12 cellular contexts compared by ENCODE assay signal in the genomic region with DNA sequence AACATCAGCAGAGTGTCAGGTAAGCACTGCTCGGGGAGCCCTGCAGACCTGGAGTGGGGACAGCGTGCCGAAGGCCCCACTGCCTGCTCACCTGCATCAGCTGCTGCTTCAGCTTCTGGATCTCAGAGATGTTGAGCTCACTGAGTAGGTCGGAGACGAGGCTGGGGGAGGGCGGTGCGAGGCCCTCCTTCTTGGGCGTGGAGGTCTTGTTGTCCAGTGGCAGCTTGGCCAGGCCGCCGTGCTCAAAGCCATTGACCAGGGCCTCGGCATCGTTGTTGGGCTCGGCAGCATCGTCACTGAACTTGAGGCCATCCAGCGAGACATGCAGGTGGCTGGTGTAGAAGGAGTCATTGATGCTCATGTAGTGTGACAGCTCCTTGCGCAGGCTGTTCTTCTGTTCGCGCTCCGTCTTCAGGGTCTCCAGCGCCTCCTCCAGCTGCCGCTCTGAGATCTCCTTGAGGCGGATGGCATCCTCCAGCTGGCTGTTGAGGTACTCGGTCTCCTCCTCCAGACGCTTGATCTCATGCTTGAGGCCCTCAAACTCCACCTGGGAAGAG.
"Had no signal": no experiment of that assay in that cellular context is flagged by ENCODE, and none has a peak within 500 bp of the region (broad histone marks: within the 10 kb centered on the region; RNA-seq: fewer than 3 reads in every experiment).

No MANE protein-coding gene starts in this region.

- H3K4me2 ChIP-seq: neural progenitor cell, smooth muscle cell had no signal

- H3K9me3 ChIP-seq: breast epithelium had no signal

- H3K4me1 ChIP-seq: breast epithelium, neural progenitor cell had no signal

- H2AFZ ChIP-seq: neural progenitor cell had no signal

- DNase-seq: activated CD4-positive, alpha-beta T cell treated with anti-CD3 and anti-CD28 coated beads, Interleukin-2, amount 50 U/mL, for 1 hour; activated gamma-delta T cell; activated T-cell treated with anti-CD3 and anti-CD28 coated beads, Interleukin-2, amount 50 U/mL, for 24 hours; foreskin keratinocyte; mesendoderm; stimulated activated naive CD4-positive, alpha-beta T cell; T-helper 2 cell had no signal

- H3K9ac ChIP-seq: neural progenitor cell had no signal

- H3K36me3 ChIP-seq: neural progenitor cell had no signal

- H3K27me3 ChIP-seq: breast epithelium, foreskin keratinocyte, neural progenitor cell had no signal

- H3K4me3 Mint-ChIP-seq: activated naive CD8-positive, alpha-beta T cell; activated T-cell treated with anti-CD3 and anti-CD28 coated beads, Interleukin-2, amount 50 U/mL, for 24 hours; neural progenitor cell; type B pancreatic cell had no signal

- H3K9me3 Mint-ChIP-seq: activated T-cell treated with anti-CD3 and anti-CD28 coated beads, Interleukin-2, amount 50 U/mL, for 24 hours; neural progenitor cell; type B pancreatic cell had no signal

- H3K27ac ChIP-seq: breast epithelium, foreskin keratinocyte, neural progenitor cell had no signal

- H3K27ac Mint-ChIP-seq: activated naive CD8-positive, alpha-beta T cell; activated T-cell treated with anti-CD3 and anti-CD28 coated beads, Interleukin-2, amount 50 U/mL, for 24 hours; neural progenitor cell; type B pancreatic cell had no signal

- ATAC-seq: foreskin keratinocyte had no signal

- H3K27me3 Mint-ChIP-seq: activated naive CD8-positive, alpha-beta T cell; activated T-cell treated with anti-CD3 and anti-CD28 coated beads, Interleukin-2, amount 50 U/mL, for 24 hours; type B pancreatic cell had no signal

- H3K4me1 Mint-ChIP-seq: neural progenitor cell had no signal

- H3K4me3 ChIP-seq: breast epithelium, neural progenitor cell, smooth muscle cell had no signal
